In the genomic region with DNA sequence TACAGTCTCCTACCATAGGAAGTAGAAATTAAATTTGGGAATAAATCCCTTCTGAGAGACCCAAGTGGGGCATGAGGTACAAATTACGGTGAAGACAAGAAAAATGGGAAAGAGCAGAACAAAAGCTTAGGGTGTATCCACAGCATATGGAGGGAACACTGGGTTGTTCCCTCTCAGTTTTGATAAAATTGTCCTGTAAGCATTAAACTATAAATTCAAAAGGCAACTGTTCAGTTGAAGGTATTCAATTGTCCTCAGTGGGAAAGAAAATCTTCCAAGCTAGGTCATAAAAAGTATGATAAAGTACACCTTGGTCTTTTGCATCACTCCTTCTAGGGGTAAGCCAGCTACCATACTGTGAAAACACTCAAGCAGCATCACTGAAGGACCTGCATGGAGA, we compare ENCODE assay signal across 8 cellular contexts.
"Had no signal": no experiment of that assay in that cellular context is flagged by ENCODE, and none has a peak within 500 bp of the region (broad histone marks: within the 10 kb centered on the region; RNA-seq: fewer than 3 reads in every experiment).

No MANE protein-coding gene starts in this region.

- ATAC-seq: GM12878 had no signal

- H3K4me3 ChIP-seq: GM12878 had no signal

- DNase-seq: GDM1, GF-D8 had no signal

- FAIRE-seq: G401.6, GM12878, GM12891, GM12892, GM18507, GM19239 had no signal
